Comparison of ENCODE assay signal across 1 cellular context in the genomic region with DNA sequence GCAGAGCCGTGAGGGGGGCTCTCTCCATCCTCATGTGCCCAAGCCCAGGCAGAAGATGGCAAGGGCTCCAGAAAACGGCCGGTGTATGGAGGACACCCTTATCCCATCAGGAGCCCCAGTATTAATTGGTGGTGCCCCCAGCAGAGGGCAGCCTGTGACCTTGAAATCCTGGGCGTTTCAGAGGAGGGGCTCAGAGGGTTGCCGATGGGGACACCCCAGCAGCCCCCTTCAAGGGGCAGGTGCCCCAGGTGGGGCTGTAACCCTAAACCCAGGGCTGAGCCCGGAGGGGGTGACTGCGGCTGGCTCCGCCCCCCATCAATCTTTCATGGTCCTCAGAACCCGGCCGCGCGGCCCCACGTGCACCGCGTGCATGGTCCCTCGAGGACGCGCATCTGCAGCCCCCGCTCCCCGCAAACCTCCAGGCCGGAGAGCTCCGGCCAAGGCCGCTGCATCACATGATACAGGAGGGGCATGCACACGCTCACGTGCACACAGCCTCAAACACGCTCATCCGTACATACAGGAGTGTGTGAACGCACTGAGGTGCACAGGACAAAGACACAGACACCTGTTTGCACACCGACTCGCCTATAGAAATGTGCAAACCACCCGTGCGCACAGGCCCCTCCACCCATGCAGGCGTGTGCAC.
TF ChIP-seq lines count a peak whose summit lies in the region.

No MANE protein-coding gene starts in this region.

TF ChIP-seq in HepG2, 621 proteins besides CTCF, POLR2A, EP300 and RAD21 (continued from another document and continues in another):
- TF ChIP-seq ZNF687 (CRISPR knock-in tag; IDR thresholded peaks at IDR 0.05) (peak; percentile 73), ZNF570 (CRISPR knock-in tag; IDR thresholded peaks at IDR 0.05; ENCODE audit: borderline replicate concordance) (no peak), TFDP1 (CRISPR knock-in tag; IDR thresholded peaks at IDR 0.05; ENCODE audit: borderline replicate concordance) (no peak; the same call in 1 of the 2 replicates), ISX (CRISPR knock-in tag; conservative IDR thresholded peaks at IDR 0.05) (no peak), ZNF850 (CRISPR knock-in tag; conservative IDR thresholded peaks at IDR 0.05) (no peak), ZBTB7A (CRISPR knock-in tag; IDR thresholded peaks at IDR 0.05) (no peak), IRF9 (CRISPR knock-in tag; IDR thresholded peaks at IDR 0.05; ENCODE audit: borderline replicate concordance) (0 out of 2 replicates have a peak, but pooled peaks have one; percentile 8), ZNF180 (CRISPR knock-in tag; IDR thresholded peaks at IDR 0.05; ENCODE audit: borderline replicate concordance, low read depth) (no peak), FOXJ3 (CRISPR knock-in tag; IDR thresholded peaks at IDR 0.05; ENCODE audit: borderline replicate concordance) (no peak), ZFP62 (CRISPR knock-in tag; IDR thresholded peaks at IDR 0.05) (no peak), CENPT (CRISPR knock-in tag; IDR thresholded peaks at IDR 0.05; ENCODE audit: low read depth) (no peak), ZC3H13 (CRISPR knock-in tag; IDR thresholded peaks at IDR 0.05) (no peak), REL (CRISPR knock-in tag; conservative IDR thresholded peaks at IDR 0.05) (no peak), ZC3H4 (CRISPR knock-in tag; IDR thresholded peaks at IDR 0.05; ENCODE audit: borderline replicate concordance) (no peak), ZNF724P (CRISPR knock-in tag; IDR thresholded peaks at IDR 0.05; ENCODE audit: borderline replicate concordance) (0 out of 2 replicates have a peak, but pooled peaks have one; percentile 37), ZNF567 (CRISPR knock-in tag; IDR thresholded peaks at IDR 0.05; ENCODE audit: borderline replicate concordance) (no peak), MTA1 (CRISPR knock-in tag; IDR thresholded peaks at IDR 0.05; ENCODE audit: borderline replicate concordance) (0 out of 2 replicates have a peak, but pooled peaks have one; percentile 11), RBM22 (optimal IDR thresholded peaks at IDR 0.05; ENCODE audit: low read length) (no peak), HDAC6 (IDR thresholded peaks at IDR 0.05; ENCODE audit: low read depth, low read length) (no peak), ZNF460 (CRISPR knock-in tag; IDR thresholded peaks at IDR 0.05; ENCODE audit: borderline replicate concordance) (no peak), ZNF20 (CRISPR knock-in tag; IDR thresholded peaks at IDR 0.05) (no peak), SIN3B (IDR thresholded peaks at IDR 0.05; ENCODE audit: low read length) (no peak), DMAP1 (CRISPR knock-in tag; IDR thresholded peaks at IDR 0.05) (no peak), ZNF782 (CRISPR knock-in tag; IDR thresholded peaks at IDR 0.05; ENCODE audit: borderline replicate concordance) (no peak), ZKSCAN5 (CRISPR knock-in tag; IDR thresholded peaks at IDR 0.05) (no peak), ZNF710 (CRISPR knock-in tag; IDR thresholded peaks at IDR 0.05; ENCODE audit: borderline replicate concordance) (no peak), STAG1 (CRISPR knock-in tag; IDR thresholded peaks at IDR 0.05) (peak; percentile 31), ZNF446 (CRISPR knock-in tag; IDR thresholded peaks at IDR 0.05) (no peak), PHF20 (CRISPR knock-in tag; IDR thresholded peaks at IDR 0.05) (no peak), EZH2 (conservative IDR thresholded peaks at IDR 0.05; ENCODE audit: low read depth, low read length) (no peak), HDAC1 (CRISPR knock-in tag; IDR thresholded peaks at IDR 0.05) (0 out of 2 replicates have a peak, but pooled peaks have one; percentile 11), ZNF761 (CRISPR knock-in tag; conservative IDR thresholded peaks at IDR 0.05) (no peak), JARID2 (CRISPR knock-in tag; IDR thresholded peaks at IDR 0.05; ENCODE audit: insufficient replicate concordance) (no peak), ZNF552 (CRISPR knock-in tag; IDR thresholded peaks at IDR 0.05; ENCODE audit: borderline replicate concordance) (0 out of 2 replicates have a peak, but pooled peaks have one; percentile 51), SRY (CRISPR knock-in tag; IDR thresholded peaks at IDR 0.05) (no peak), ZSCAN12 (CRISPR knock-in tag; IDR thresholded peaks at IDR 0.05) (no peak)
- TF ChIP-seq, protein P1, sequence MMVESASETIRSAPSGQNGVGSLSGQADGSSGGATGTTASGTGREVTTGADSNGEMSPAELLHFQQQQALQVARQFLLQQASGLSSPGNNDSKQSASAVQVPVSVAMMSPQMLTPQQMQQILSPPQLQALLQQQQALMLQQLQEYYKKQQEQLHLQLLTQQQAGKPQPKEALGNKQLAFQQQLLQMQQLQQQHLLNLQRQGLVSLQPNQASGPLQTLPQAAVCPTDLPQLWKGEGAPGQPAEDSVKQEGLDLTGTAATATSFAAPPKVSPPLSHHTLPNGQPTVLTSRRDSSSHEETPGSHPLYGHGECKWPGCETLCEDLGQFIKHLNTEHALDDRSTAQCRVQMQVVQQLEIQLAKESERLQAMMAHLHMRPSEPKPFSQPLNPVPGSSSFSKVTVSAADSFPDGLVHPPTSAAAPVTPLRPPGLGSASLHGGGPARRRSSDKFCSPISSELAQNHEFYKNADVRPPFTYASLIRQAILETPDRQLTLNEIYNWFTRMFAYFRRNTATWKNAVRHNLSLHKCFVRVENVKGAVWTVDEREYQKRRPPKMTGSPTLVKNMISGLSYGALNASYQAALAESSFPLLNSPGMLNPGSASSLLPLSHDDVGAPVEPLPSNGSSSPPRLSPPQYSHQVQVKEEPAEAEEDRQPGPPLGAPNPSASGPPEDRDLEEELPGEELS (CRISPR knock-in tag; IDR thresholded peaks at IDR 0.05): 0 out of 2 replicates have a peak, but pooled peaks have one; percentile 7
- TF ChIP-seq, protein P2, sequence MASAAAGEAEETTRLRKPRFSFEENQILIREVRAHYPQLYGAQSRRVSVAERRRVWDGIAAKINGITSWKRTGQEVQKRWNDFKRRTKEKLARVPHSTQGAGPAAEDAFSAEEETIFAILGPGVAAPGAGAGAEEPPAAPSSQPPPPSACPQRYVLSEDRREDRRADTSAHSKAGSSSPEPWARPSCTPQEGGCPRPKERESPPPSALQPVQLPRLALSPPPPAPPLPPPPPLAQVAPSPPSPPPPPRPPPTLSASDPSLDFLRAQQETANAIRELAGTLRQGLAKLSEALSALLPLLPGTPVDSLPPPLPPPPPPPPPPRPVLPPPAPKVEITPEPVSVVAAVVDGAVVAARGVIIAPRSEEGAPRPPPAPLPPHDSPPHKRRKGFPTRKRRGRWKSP (CRISPR knock-in tag; IDR thresholded peaks at IDR 0.05): no peak
- TF ChIP-seq, protein P3, sequence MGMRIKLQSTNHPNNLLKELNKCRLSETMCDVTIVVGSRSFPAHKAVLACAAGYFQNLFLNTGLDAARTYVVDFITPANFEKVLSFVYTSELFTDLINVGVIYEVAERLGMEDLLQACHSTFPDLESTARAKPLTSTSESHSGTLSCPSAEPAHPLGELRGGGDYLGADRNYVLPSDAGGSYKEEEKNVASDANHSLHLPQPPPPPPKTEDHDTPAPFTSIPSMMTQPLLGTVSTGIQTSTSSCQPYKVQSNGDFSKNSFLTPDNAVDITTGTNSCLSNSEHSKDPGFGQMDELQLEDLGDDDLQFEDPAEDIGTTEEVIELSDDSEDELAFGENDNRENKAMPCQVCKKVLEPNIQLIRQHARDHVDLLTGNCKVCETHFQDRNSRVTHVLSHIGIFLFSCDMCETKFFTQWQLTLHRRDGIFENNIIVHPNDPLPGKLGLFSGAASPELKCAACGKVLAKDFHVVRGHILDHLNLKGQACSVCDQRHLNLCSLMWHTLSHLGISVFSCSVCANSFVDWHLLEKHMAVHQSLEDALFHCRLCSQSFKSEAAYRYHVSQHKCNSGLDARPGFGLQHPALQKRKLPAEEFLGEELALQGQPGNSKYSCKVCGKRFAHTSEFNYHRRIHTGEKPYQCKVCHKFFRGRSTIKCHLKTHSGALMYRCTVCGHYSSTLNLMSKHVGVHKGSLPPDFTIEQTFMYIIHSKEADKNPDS (CRISPR knock-in tag; IDR thresholded peaks at IDR 0.05): no peak
- TF ChIP-seq, protein P4, sequence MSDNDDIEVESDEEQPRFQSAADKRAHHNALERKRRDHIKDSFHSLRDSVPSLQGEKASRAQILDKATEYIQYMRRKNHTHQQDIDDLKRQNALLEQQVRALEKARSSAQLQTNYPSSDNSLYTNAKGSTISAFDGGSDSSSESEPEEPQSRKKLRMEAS (IDR thresholded peaks at IDR 0.05): peak; percentile 52
- TF ChIP-seq, protein P5, sequence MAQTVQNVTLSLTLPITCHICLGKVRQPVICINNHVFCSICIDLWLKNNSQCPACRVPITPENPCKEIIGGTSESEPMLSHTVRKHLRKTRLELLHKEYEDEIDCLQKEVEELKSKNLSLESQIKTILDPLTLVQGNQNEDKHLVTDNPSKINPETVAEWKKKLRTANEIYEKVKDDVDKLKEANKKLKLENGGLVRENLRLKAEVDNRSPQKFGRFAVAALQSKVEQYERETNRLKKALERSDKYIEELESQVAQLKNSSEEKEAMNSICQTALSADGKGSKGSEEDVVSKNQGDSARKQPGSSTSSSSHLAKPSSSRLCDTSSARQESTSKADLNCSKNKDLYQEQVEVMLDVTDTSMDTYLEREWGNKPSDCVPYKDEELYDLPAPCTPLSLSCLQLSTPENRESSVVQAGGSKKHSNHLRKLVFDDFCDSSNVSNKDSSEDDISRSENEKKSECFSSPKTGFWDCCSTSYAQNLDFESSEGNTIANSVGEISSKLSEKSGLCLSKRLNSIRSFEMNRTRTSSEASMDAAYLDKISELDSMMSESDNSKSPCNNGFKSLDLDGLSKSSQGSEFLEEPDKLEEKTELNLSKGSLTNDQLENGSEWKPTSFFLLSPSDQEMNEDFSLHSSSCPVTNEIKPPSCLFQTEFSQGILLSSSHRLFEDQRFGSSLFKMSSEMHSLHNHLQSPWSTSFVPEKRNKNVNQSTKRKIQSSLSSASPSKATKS (CRISPR knock-in tag; IDR thresholded peaks at IDR 0.05): no peak
- TF ChIP-seq, protein P6, sequence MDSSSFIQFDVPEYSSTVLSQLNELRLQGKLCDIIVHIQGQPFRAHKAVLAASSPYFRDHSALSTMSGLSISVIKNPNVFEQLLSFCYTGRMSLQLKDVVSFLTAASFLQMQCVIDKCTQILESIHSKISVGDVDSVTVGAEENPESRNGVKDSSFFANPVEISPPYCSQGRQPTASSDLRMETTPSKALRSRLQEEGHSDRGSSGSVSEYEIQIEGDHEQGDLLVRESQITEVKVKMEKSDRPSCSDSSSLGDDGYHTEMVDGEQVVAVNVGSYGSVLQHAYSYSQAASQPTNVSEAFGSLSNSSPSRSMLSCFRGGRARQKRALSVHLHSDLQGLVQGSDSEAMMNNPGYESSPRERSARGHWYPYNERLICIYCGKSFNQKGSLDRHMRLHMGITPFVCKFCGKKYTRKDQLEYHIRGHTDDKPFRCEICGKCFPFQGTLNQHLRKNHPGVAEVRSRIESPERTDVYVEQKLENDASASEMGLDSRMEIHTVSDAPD (CRISPR knock-in tag; IDR thresholded peaks at IDR 0.05): no peak
